1 cellular context compared by ENCODE assay signal in the genomic region with DNA sequence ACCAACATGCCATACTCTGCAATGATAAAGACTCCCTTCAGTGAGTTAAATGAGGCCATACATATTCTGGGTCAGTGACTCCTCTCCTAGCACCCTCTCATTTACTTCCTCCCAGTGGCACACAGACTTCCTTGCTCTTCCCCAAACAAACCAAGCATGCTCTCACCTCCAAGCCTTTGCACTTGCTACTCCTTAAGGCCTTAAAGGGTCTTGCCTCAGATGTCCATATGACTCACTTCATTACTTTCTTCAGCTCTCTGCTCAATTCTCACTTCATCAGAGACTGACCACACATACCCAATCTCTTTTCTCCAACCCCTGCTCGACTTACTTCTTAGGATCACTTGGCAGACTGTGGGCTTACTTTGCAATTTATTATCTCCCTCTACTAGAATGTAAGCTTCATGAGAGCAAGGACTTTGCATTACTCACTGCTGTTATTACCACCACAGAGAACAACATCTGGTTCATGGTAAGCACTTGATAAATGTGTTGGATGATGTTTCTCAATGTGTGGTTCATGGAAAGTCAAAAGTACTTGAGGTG.
TF ChIP-seq lines count a peak whose summit lies in the region.

No MANE protein-coding gene starts in this region.

TF ChIP-seq in HepG2, 621 proteins besides CTCF, POLR2A, EP300 and RAD21:
- TF ChIP-seq ZKSCAN8 (CRISPR knock-in tag; IDR thresholded peaks at IDR 0.05; ENCODE audit: borderline replicate concordance) (no peak), ZNF724P (CRISPR knock-in tag; IDR thresholded peaks at IDR 0.05; ENCODE audit: borderline replicate concordance) (no peak), ZNF407 (CRISPR knock-in tag; IDR thresholded peaks at IDR 0.05; ENCODE audit: not compliant biosample characterization) (no peak), CEBPB (IDR thresholded peaks at IDR 0.05; ENCODE audit: borderline replicate concordance, low read depth, low read length) (no peak), MIXL1 (CRISPR knock-in tag; IDR thresholded peaks at IDR 0.05) (no peak), PHF5A (CRISPR knock-in tag; IDR thresholded peaks at IDR 0.05; ENCODE audit: low read depth, unreplicated experiment) (peak; percentile 37), KLF11 (CRISPR knock-in tag; IDR thresholded peaks at IDR 0.05) (no peak), NAIF1 (CRISPR knock-in tag; IDR thresholded peaks at IDR 0.05; ENCODE audit: borderline replicate concordance) (no peak), SP1 (IDR thresholded peaks at IDR 0.05) (no peak), SP1 (CRISPR knock-in tag; IDR thresholded peaks at IDR 0.05) (no peak), ZNF619 (CRISPR knock-in tag; IDR thresholded peaks at IDR 0.05) (no peak), HOXA5 (CRISPR knock-in tag; IDR thresholded peaks at IDR 0.05) (no peak), SMYD3 (CRISPR knock-in tag; IDR thresholded peaks at IDR 0.05) (no peak), ZNF777 (CRISPR knock-in tag; IDR thresholded peaks at IDR 0.05) (no peak), ZNF33B (CRISPR knock-in tag; IDR thresholded peaks at IDR 0.05) (no peak), CHD4 (IDR thresholded peaks at IDR 0.05; ENCODE audit: borderline replicate concordance, low read length) (0 out of 2 replicates have a peak, but pooled peaks have one; percentile 10), MAFG (CRISPR knock-in tag; IDR thresholded peaks at IDR 0.05) (no peak), RFX1 (IDR thresholded peaks at IDR 0.05) (no peak), MYPOP (CRISPR knock-in tag; IDR thresholded peaks at IDR 0.05) (no peak), ZMYM4 (CRISPR knock-in tag; IDR thresholded peaks at IDR 0.05) (0 out of 2 replicates have a peak, but pooled peaks have one; percentile 3), MEF2D (CRISPR knock-in tag; IDR thresholded peaks at IDR 0.05) (0 out of 2 replicates have a peak, but pooled peaks have one; percentile 21), RFXANK (CRISPR knock-in tag; IDR thresholded peaks at IDR 0.05) (no peak), HDAC2 (CRISPR knock-in tag; IDR thresholded peaks at IDR 0.05) (no peak), ZNF605 (CRISPR knock-in tag; IDR thresholded peaks at IDR 0.05) (0 out of 2 replicates have a peak, but pooled peaks have one; percentile 32), ZSCAN30 (CRISPR knock-in tag; IDR thresholded peaks at IDR 0.05) (no peak), ZSCAN12 (CRISPR knock-in tag; IDR thresholded peaks at IDR 0.05) (no peak), ZNF879 (CRISPR knock-in tag; IDR thresholded peaks at IDR 0.05) (no peak; the same call in 1 of the 2 replicates), ZNF580 (CRISPR knock-in tag; IDR thresholded peaks at IDR 0.05; ENCODE audit: borderline replicate concordance, low read depth) (no peak), ZNF383 (CRISPR knock-in tag; IDR thresholded peaks at IDR 0.05; ENCODE audit: borderline replicate concordance) (no peak), EEA1 (CRISPR knock-in tag; IDR thresholded peaks at IDR 0.05; ENCODE audit: borderline replicate concordance) (no peak), ZFP41 (CRISPR knock-in tag; IDR thresholded peaks at IDR 0.05; ENCODE audit: borderline replicate concordance) (no peak), RXRA (CRISPR knock-in tag; IDR thresholded peaks at IDR 0.05) (no peak), TARDBP (CRISPR knock-in tag; IDR thresholded peaks at IDR 0.05) (0 out of 2 replicates have a peak, but pooled peaks have one; percentile 50), MTERF4 (CRISPR knock-in tag; IDR thresholded peaks at IDR 0.05) (no peak), BRCA1 (CRISPR knock-in tag; IDR thresholded peaks at IDR 0.05) (no peak), MAF1 (CRISPR knock-in tag; IDR thresholded peaks at IDR 0.05; ENCODE audit: borderline replicate concordance) (no peak), ASH2L (IDR thresholded peaks at IDR 0.05; ENCODE audit: insufficient read length, low read depth, low read length) (peak; percentile 36)
- TF ChIP-seq, protein P1, sequence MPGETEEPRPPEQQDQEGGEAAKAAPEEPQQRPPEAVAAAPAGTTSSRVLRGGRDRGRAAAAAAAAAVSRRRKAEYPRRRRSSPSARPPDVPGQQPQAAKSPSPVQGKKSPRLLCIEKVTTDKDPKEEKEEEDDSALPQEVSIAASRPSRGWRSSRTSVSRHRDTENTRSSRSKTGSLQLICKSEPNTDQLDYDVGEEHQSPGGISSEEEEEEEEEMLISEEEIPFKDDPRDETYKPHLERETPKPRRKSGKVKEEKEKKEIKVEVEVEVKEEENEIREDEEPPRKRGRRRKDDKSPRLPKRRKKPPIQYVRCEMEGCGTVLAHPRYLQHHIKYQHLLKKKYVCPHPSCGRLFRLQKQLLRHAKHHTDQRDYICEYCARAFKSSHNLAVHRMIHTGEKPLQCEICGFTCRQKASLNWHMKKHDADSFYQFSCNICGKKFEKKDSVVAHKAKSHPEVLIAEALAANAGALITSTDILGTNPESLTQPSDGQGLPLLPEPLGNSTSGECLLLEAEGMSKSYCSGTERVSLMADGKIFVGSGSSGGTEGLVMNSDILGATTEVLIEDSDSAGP (CRISPR knock-in tag; IDR thresholded peaks at IDR 0.05; ENCODE audit: borderline replicate concordance), result no peak
- TF ChIP-seq, protein P2, sequence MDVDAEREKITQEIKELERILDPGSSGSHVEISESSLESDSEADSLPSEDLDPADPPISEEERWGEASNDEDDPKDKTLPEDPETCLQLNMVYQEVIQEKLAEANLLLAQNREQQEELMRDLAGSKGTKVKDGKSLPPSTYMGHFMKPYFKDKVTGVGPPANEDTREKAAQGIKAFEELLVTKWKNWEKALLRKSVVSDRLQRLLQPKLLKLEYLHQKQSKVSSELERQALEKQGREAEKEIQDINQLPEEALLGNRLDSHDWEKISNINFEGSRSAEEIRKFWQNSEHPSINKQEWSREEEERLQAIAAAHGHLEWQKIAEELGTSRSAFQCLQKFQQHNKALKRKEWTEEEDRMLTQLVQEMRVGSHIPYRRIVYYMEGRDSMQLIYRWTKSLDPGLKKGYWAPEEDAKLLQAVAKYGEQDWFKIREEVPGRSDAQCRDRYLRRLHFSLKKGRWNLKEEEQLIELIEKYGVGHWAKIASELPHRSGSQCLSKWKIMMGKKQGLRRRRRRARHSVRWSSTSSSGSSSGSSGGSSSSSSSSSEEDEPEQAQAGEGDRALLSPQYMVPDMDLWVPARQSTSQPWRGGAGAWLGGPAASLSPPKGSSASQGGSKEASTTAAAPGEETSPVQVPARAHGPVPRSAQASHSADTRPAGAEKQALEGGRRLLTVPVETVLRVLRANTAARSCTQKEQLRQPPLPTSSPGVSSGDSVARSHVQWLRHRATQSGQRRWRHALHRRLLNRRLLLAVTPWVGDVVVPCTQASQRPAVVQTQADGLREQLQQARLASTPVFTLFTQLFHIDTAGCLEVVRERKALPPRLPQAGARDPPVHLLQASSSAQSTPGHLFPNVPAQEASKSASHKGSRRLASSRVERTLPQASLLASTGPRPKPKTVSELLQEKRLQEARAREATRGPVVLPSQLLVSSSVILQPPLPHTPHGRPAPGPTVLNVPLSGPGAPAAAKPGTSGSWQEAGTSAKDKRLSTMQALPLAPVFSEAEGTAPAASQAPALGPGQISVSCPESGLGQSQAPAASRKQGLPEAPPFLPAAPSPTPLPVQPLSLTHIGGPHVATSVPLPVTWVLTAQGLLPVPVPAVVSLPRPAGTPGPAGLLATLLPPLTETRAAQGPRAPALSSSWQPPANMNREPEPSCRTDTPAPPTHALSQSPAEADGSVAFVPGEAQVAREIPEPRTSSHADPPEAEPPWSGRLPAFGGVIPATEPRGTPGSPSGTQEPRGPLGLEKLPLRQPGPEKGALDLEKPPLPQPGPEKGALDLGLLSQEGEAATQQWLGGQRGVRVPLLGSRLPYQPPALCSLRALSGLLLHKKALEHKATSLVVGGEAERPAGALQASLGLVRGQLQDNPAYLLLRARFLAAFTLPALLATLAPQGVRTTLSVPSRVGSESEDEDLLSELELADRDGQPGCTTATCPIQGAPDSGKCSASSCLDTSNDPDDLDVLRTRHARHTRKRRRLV (CRISPR knock-in tag; IDR thresholded peaks at IDR 0.05), result peak; percentile 72; the same call in 1 of the 2 replicates
- TF ChIP-seq, protein P3, sequence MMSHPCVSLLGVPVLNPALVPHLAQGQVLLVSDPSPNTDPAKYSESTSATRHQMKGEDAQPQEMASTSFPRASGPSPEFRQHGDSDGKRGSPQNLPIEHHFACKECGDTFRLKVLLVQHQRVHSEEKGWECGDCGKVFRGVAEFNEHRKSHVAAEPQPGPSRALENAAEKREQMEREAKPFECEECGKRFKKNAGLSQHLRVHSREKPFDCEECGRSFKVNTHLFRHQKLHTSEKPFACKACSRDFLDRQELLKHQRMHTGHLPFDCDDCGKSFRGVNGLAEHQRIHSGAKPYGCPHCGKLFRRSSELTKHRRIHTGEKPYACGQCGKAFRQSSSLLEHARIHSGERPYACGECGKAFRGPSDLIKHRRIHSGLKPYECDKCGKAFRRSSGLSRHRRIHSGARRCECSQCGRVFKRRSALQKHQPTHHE (CRISPR knock-in tag; IDR thresholded peaks at IDR 0.05; ENCODE audit: borderline replicate concordance), result peak; percentile 37; the same call in 1 of the 2 replicates
- TF ChIP-seq, protein P4, sequence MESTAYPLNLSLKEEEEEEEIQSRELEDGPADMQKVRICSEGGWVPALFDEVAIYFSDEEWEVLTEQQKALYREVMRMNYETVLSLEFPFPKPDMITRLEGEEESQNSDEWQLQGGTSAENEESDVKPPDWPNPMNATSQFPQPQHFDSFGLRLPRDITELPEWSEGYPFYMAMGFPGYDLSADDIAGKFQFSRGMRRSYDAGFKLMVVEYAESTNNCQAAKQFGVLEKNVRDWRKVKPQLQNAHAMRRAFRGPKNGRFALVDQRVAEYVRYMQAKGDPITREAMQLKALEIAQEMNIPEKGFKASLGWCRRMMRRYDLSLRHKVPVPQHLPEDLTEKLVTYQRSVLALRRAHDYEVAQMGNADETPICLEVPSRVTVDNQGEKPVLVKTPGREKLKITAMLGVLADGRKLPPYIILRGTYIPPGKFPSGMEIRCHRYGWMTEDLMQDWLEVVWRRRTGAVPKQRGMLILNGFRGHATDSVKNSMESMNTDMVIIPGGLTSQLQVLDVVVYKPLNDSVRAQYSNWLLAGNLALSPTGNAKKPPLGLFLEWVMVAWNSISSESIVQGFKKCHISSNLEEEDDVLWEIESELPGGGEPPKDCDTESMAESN (CRISPR knock-in tag; conservative IDR thresholded peaks at IDR 0.05), result peak; percentile 62; the same call in 1 of the 2 replicates
